In genomic region chrX:129732857-129733256, GRCh38 we compare ENCODE assay signal across 24 cellular contexts. TPM values are rescaled to one million over a fixed set of nuclear protein-coding genes. Genes with fewer than 3 reads are reported as not detected.
"Had no signal": no experiment of that assay in that cellular context is flagged by ENCODE, and none has a peak within 500 bp of the region (broad histone marks: within the 10 kb centered on the region; RNA-seq: fewer than 3 reads in every experiment).

No MANE protein-coding gene starts in this region.

- H3K4me3 ChIP-seq: dorsolateral prefrontal cortex, heart right ventricle, mucosa of descending colon, spleen, tibial artery, upper lobe of left lung, uterus had no signal

- DNase-seq: dorsolateral prefrontal cortex; effector CD8-positive, alpha-beta T cell; heart right ventricle; hypothalamus; mammary epithelial cell; mucosa of descending colon; naive thymus-derived CD8-positive, alpha-beta T cell; posterior cingulate gyrus; spleen; stimulated activated CD4-positive, alpha-beta T cell treated with anti-CD3 and anti-CD28 coated beads, Interleukin-15, amount 100 ng/mL, for 24 hours; stimulated activated CD4-positive, alpha-beta T cell treated with anti-CD3 and anti-CD28 coated beads, Interleukin-1b, Interleukin-23, amount 100 ng/mL, for 48 hours; stimulated activated CD4-positive, alpha-beta T cell treated with anti-CD3 and anti-CD28 coated beads, Interleukin-4, amount 100 ng/mL, for 24 hours; tibial artery; upper lobe of left lung; uterus had no signal

- H3K9me3 ChIP-seq: heart right ventricle, mucosa of descending colon, spleen, tibial artery, upper lobe of left lung, uterus had no signal

- H3K4me3 Mint-ChIP-seq: naive thymus-derived CD8-positive, alpha-beta T cell; stimulated activated memory B cell treated with anti-CD40 and anti-IgM and Interleukin-4, amounts not matched to agents 10 μg/mL and 1 μg/mL and 100 μg/mL, for 72 hours; stimulated activated naive CD8-positive, alpha-beta T cell treated with anti-CD3 and anti-CD28 coated beads, Interleukin-15, Interleukin-2, amounts not matched to agents 100 ng/mL and 50 ng/mL, for 24 hours had no signal

- H3K27me3 ChIP-seq: heart right ventricle, spleen, tibial artery, uterus had no signal

- H3K36me3 Mint-ChIP-seq: naive thymus-derived CD8-positive, alpha-beta T cell; stimulated activated memory B cell treated with anti-CD40 and anti-IgM and Interleukin-4, amounts not matched to agents 10 μg/mL and 1 μg/mL and 100 μg/mL, for 72 hours had no signal

- ATAC-seq: esophagus mucosa; heart right ventricle; left lobe of liver; mucosa of descending colon; naive thymus-derived CD8-positive, alpha-beta T cell; sciatic nerve; stimulated activated memory B cell treated with anti-CD40 and anti-IgM and Interleukin-4, amounts not matched to agents 10 μg/mL and 1 μg/mL and 100 μg/mL, for 72 hours had no signal

- H3K27ac Mint-ChIP-seq: naive thymus-derived CD8-positive, alpha-beta T cell; stimulated activated memory B cell treated with anti-CD40 and anti-IgM and Interleukin-4, amounts not matched to agents 10 μg/mL and 1 μg/mL and 100 μg/mL, for 72 hours; stimulated activated naive CD8-positive, alpha-beta T cell treated with anti-CD3 and anti-CD28 coated beads, Interleukin-15, Interleukin-2, amounts not matched to agents 100 ng/mL and 50 ng/mL, for 24 hours had no signal

- H3K36me3 ChIP-seq: heart right ventricle, spleen, tibial artery, upper lobe of left lung, uterus had no signal

- H3K27ac ChIP-seq: dorsolateral prefrontal cortex, heart right ventricle, spleen, tibial artery, upper lobe of left lung, uterus had no signal

- H3K4me1 ChIP-seq: tibial artery, upper lobe of left lung, uterus had no signal

- H3K27me3 Mint-ChIP-seq: naive thymus-derived CD8-positive, alpha-beta T cell; stimulated activated memory B cell treated with anti-CD40 and anti-IgM and Interleukin-4, amounts not matched to agents 10 μg/mL and 1 μg/mL and 100 μg/mL, for 72 hours; stimulated activated naive CD8-positive, alpha-beta T cell treated with anti-CD3 and anti-CD28 coated beads, Interleukin-15, Interleukin-2, amounts not matched to agents 100 ng/mL and 50 ng/mL, for 24 hours had no signal

- H3K9me3 Mint-ChIP-seq: stimulated activated memory B cell treated with anti-CD40 and anti-IgM and Interleukin-4, amounts not matched to agents 10 μg/mL and 1 μg/mL and 100 μg/mL, for 72 hours; stimulated activated naive CD8-positive, alpha-beta T cell treated with anti-CD3 and anti-CD28 coated beads, Interleukin-15, Interleukin-2, amounts not matched to agents 100 ng/mL and 50 ng/mL, for 24 hours had no signal

RNA-seq across cellular contexts. Expression of gene XPNPEP2, which starts 5.9 kb away (rescaled TPM):
- total RNA-seq: glomerular endothelial cell; mammary epithelial cell; naive thymus-derived CD8-positive, alpha-beta T cell; pulmonary artery endothelial cell had no signal

RNA-seq across cellular contexts. Expression of gene SASH3, which starts 46.9 kb away (rescaled TPM):
- total RNA-seq: fibroblast of lung, glomerular endothelial cell, mammary epithelial cell, osteocyte, pulmonary artery endothelial cell had no signal
